Comparison of ENCODE assay signal across 1 cellular context in the genomic region with DNA sequence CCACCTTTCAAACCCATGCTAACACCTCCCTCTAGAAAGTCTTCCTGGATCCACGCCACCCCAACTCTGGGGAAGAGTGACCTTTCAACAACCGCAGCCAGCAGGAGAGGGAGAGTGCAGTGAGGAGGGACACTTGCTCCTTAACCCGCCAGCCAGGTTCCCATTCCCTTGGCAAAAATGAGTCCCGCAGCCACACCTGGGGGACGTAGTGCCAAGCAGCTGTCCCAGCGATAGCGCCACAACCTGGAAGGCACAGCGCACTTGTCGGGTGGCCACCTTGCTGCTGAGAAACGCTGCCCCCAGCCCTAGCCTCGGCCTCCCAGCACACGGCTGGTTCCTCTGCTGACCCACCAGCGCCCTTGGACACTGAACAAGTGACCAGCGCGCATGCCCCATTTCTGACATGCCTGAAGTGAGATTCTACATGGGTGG.
TF ChIP-seq lines count a peak whose summit lies in the region.

No MANE protein-coding gene starts in this region.

TF ChIP-seq in HepG2, 621 proteins besides CTCF, POLR2A, EP300 and RAD21 (continued from another document):
- TF ChIP-seq, protein P1, sequence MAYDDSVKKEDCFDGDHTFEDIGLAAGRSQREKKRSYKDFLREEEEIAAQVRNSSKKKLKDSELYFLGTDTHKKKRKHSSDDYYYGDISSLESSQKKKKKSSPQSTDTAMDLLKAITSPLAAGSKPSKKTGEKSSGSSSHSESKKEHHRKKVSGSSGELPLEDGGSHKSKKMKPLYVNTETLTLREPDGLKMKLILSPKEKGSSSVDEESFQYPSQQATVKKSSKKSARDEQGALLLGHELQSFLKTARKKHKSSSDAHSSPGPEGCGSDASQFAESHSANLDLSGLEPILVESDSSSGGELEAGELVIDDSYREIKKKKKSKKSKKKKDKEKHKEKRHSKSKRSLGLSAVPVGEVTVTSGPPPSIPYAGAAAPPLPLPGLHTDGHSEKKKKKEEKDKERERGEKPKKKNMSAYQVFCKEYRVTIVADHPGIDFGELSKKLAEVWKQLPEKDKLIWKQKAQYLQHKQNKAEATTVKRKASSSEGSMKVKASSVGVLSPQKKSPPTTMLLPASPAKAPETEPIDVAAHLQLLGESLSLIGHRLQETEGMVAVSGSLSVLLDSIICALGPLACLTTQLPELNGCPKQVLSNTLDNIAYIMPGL (CRISPR knock-in tag; IDR thresholded peaks at IDR 0.05; ENCODE audit: borderline replicate concordance in 1 of 2, low read depth in 1 of 2): no peak
- TF ChIP-seq, protein P2, sequence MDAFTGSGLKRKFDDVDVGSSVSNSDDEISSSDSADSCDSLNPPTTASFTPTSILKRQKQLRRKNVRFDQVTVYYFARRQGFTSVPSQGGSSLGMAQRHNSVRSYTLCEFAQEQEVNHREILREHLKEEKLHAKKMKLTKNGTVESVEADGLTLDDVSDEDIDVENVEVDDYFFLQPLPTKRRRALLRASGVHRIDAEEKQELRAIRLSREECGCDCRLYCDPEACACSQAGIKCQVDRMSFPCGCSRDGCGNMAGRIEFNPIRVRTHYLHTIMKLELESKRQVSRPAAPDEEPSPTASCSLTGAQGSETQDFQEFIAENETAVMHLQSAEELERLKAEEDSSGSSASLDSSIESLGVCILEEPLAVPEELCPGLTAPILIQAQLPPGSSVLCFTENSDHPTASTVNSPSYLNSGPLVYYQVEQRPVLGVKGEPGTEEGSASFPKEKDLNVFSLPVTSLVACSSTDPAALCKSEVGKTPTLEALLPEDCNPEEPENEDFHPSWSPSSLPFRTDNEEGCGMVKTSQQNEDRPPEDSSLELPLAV (CRISPR knock-in tag; conservative IDR thresholded peaks at IDR 0.05; ENCODE audit: low read depth): no peak
- TF ChIP-seq KLF9 (CRISPR knock-in tag; IDR thresholded peaks at IDR 0.05; ENCODE audit: low read depth) (no peak), KAT8 (CRISPR knock-in tag; IDR thresholded peaks at IDR 0.05) (no peak), ZNF468 (CRISPR knock-in tag; IDR thresholded peaks at IDR 0.05) (no peak), ZKSCAN5 (CRISPR knock-in tag; IDR thresholded peaks at IDR 0.05) (no peak)
- TF ChIP-seq, protein P3, sequence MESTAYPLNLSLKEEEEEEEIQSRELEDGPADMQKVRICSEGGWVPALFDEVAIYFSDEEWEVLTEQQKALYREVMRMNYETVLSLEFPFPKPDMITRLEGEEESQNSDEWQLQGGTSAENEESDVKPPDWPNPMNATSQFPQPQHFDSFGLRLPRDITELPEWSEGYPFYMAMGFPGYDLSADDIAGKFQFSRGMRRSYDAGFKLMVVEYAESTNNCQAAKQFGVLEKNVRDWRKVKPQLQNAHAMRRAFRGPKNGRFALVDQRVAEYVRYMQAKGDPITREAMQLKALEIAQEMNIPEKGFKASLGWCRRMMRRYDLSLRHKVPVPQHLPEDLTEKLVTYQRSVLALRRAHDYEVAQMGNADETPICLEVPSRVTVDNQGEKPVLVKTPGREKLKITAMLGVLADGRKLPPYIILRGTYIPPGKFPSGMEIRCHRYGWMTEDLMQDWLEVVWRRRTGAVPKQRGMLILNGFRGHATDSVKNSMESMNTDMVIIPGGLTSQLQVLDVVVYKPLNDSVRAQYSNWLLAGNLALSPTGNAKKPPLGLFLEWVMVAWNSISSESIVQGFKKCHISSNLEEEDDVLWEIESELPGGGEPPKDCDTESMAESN (CRISPR knock-in tag; conservative IDR thresholded peaks at IDR 0.05): no peak
- TF ChIP-seq, protein P4, sequence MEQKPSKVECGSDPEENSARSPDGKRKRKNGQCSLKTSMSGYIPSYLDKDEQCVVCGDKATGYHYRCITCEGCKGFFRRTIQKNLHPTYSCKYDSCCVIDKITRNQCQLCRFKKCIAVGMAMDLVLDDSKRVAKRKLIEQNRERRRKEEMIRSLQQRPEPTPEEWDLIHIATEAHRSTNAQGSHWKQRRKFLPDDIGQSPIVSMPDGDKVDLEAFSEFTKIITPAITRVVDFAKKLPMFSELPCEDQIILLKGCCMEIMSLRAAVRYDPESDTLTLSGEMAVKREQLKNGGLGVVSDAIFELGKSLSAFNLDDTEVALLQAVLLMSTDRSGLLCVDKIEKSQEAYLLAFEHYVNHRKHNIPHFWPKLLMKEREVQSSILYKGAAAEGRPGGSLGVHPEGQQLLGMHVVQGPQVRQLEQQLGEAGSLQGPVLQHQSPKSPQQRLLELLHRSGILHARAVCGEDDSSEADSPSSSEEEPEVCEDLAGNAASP (CRISPR knock-in tag; IDR thresholded peaks at IDR 0.05; ENCODE audit: borderline replicate concordance): no peak
- TF ChIP-seq, protein P5, sequence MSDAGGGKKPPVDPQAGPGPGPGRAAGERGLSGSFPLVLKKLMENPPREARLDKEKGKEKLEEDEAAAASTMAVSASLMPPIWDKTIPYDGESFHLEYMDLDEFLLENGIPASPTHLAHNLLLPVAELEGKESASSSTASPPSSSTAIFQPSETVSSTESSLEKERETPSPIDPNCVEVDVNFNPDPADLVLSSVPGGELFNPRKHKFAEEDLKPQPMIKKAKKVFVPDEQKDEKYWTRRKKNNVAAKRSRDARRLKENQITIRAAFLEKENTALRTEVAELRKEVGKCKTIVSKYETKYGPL (CRISPR knock-in tag; IDR thresholded peaks at IDR 0.05): no peak
